ENCODE assay signal across 8 cellular contexts in genomic region chr17:77281024-77281903, GRCh38.
DNase-seq lines count a peak whose midpoint lies in the region; ATAC-seq and TF ChIP-seq lines count a peak whose summit lies in the region.

No MANE protein-coding gene starts in this region.

- peak; percentile 60 for ATAC-seq in HG02571 (IDR thresholded peaks at IDR 0.05; ENCODE audit: unreplicated experiment)

- H3K4me3 Mint-ChIP-seq in dendritic cell treated with granulocyte-macrophage colony-stimulating factor and Interleukin-4, amounts not matched to agents 40 ng/mL and 50 ng/mL, for 4 days: peak overlapping the region; percentile 79

- H3K4me1 Mint-ChIP-seq in dendritic cell treated with granulocyte-macrophage colony-stimulating factor and Interleukin-4, amounts not matched to agents 40 ng/mL and 50 ng/mL, for 4 days (ENCODE audit: low read depth): peaks cover 81% of the 10 kb centered on the region

- H3K9me3 Mint-ChIP-seq in dendritic cell treated with granulocyte-macrophage colony-stimulating factor and Interleukin-4, amounts not matched to agents 40 ng/mL and 50 ng/mL, for 4 days: no peaks in the 10 kb centered on the region

- H3K27ac Mint-ChIP-seq in dendritic cell treated with granulocyte-macrophage colony-stimulating factor and Interleukin-4, amounts not matched to agents 40 ng/mL and 50 ng/mL, for 4 days: peak overlapping the region; percentile 80

- peaks cover 8% of the 10 kb centered on the region for H3K36me3 Mint-ChIP-seq in dendritic cell treated with granulocyte-macrophage colony-stimulating factor and Interleukin-4, amounts not matched to agents 40 ng/mL and 50 ng/mL, for 4 days (ENCODE audit: low read depth)

- DNase-seq in NCI-H2107 (lab: John Stamatoyannopoulos, UW): peak; percentile 64
- peak; percentile 48 to 72 for DNase-seq in activated CD4-positive, alpha-beta T cell treated with anti-CD3 and anti-CD28 coated beads for 4 hours
- peak; percentile 61 to 65 for DNase-seq in lung microvascular endothelial cell (ENCODE audit: low read depth in 2 of 2)
- DNase-seq in stimulated activated CD8-positive, alpha-beta memory T cell treated with anti-CD3 and anti-CD28 coated beads, Interleukin-15, amount 100 ng/mL, for 48 hours (ENCODE audit: low read depth in 2 of 2): peak; percentile 28 to 42
- DNase-seq in superior temporal gyrus (ENCODE audit: extremely low spot score): no peak

- no peaks in the 10 kb centered on the region for H3K27me3 Mint-ChIP-seq in dendritic cell treated with granulocyte-macrophage colony-stimulating factor and Interleukin-4, amounts not matched to agents 40 ng/mL and 50 ng/mL, for 4 days

- peak; percentile 64 for TF ChIP-seq CTCF in GM12875 (IDR thresholded peaks at IDR 0.05; ENCODE audit: borderline replicate concordance, insufficient read depth, low read depth, low read length)

- H3K4me3 ChIP-seq in GM12875 (ENCODE audit: low read depth, low read length): peak overlapping the region; percentile 79

- intact Hi-C loops in dendritic cell treated with granulocyte-macrophage colony-stimulating factor and Interleukin-4, amounts not matched to agents 40 ng/mL and 50 ng/mL, for 4 days (cut with micrococcal nuclease): loop anchor here (5.0 kb wide), 1 partner anchor 36 kb away; a partner anchor contains a TSS
